ENCODE assay signal across 9 cellular contexts in genomic region chr4:158811704-158812103, GRCh38. TPM values are rescaled to one million over a fixed set of nuclear protein-coding genes. Genes with fewer than 3 reads are reported as not detected.
A peak's percentile ranks its signal among the peaks of the same experiment; 100 is the strongest.
DNase-seq lines count a peak whose midpoint lies in the region; ATAC-seq and TF ChIP-seq lines count a peak whose summit lies in the region.
"Had no signal": no experiment of that assay in that cellular context is flagged by ENCODE, and none has a peak within 500 bp of the region (broad histone marks: within the 10 kb centered on the region; RNA-seq: fewer than 3 reads in every experiment).

No MANE protein-coding gene starts in this region.

- H3K36me3 ChIP-seq in SJSA1 (no peaks in the 10 kb centered on the region), cardiac muscle cell (no peaks in the 10 kb centered on the region)

- no peaks in the 10 kb centered on the region for H3K9me3 Mint-ChIP-seq in activated naive CD4-positive, alpha-beta T cell treated with anti-CD3 and anti-CD28 coated beads, Interleukin-2, amount 10 ng/mL, durations not matched to agents 7 days and 5 days
- H3K9me3 Mint-ChIP-seq in stimulated activated naive B cell treated with anti-CD40 and anti-IgM and Interleukin-4, amounts not matched to agents 10 μg/mL and 1 μg/mL and 100 μg/mL, for 72 hours: peaks cover 2 to 4% of the 10 kb centered on the region in 2 donors
- no peaks in the 10 kb centered on the region for H3K9me3 Mint-ChIP-seq in WTC11
- H3K9me3 Mint-ChIP-seq: neural crest cell had no signal

- POLR2A ChIA-PET in WTC11 (lab: Charles Lee): no interaction called here

- no peak overlapping the region for H3K4me3 Mint-ChIP-seq in activated naive CD4-positive, alpha-beta T cell treated with anti-CD3 and anti-CD28 coated beads, Interleukin-2, amount 10 ng/mL, durations not matched to agents 7 days and 5 days
- H3K4me3 Mint-ChIP-seq in stimulated activated naive B cell treated with anti-CD40 and anti-IgM and Interleukin-4, amounts not matched to agents 10 μg/mL and 1 μg/mL and 100 μg/mL, for 72 hours: peak overlapping the region; percentile 43 to 50
- H3K4me3 Mint-ChIP-seq in WTC11: no peak overlapping the region
- H3K4me3 Mint-ChIP-seq: neural crest cell had no signal

- H3K27ac ChIP-seq in SJSA1: peak overlapping the region; percentile 96
- peak overlapping the region; percentile 99 for H3K27ac ChIP-seq in cardiac muscle cell

- DNase-seq in activated naive CD4-positive, alpha-beta T cell treated with anti-CD3 and anti-CD28 coated beads, Interleukin-2, amount 10 ng/mL, durations not matched to agents 7 days and 5 days: no peak
- DNase-seq in activated naive CD4-positive, alpha-beta T cell treated with Interleukin-2 at 50 U/mL for 16 hours: no peak
- DNase-seq in SJSA1 (ENCODE audit: low read depth in 1 of 2, low spot score in 2 of 2): no peak
- no peak for DNase-seq in cardiac muscle cell (ENCODE audit: low read depth in 1 of 2, low spot score in 1 of 2)
- no peak for DNase-seq in stimulated activated naive B cell treated with anti-CD40 and anti-IgM and Interleukin-4, amounts not matched to agents 10 μg/mL and 1 μg/mL and 100 μg/mL, for 72 hours
- no peak for DNase-seq in stimulated activated CD8-positive, alpha-beta memory T cell treated with anti-CD3 and anti-CD28 coated beads, Interleukin-4, amount 100 ng/mL, for 48 hours
- no peak for DNase-seq in activated CD4-positive, CD25-positive, alpha-beta regulatory T cell (lab: John Stamatoyannopoulos, UW)
- DNase-seq in WTC11 (ENCODE audit: low spot score): no peak

- H3K27me3 ChIP-seq in SJSA1 (replicated peaks) (no peaks in the 10 kb centered on the region), cardiac muscle cell (no peaks in the 10 kb centered on the region)

- TF ChIP-seq CTCF in cardiac muscle cell (IDR thresholded peaks at IDR 0.05; ENCODE audit: low read depth, low read length) (no peak), WTC11 (IDR thresholded peaks at IDR 0.05) (no peak)

- no peak for ATAC-seq in stimulated activated naive B cell treated with anti-CD40 and anti-IgM and Interleukin-4, amounts not matched to agents 10 μg/mL and 1 μg/mL and 100 μg/mL, for 72 hours (replicated peaks)
- ATAC-seq in WTC11: no peak

- H3K9me3 ChIP-seq in SJSA1 (replicated peaks) (no peaks in the 10 kb centered on the region), cardiac muscle cell (ENCODE audit: low read depth) (no peaks in the 10 kb centered on the region)

- peaks cover 44% of the 10 kb centered on the region for H3K4me1 Mint-ChIP-seq in activated naive CD4-positive, alpha-beta T cell treated with anti-CD3 and anti-CD28 coated beads, Interleukin-2, amount 10 ng/mL, durations not matched to agents 7 days and 5 days
- H3K4me1 Mint-ChIP-seq in stimulated activated naive B cell treated with anti-CD40 and anti-IgM and Interleukin-4, amounts not matched to agents 10 μg/mL and 1 μg/mL and 100 μg/mL, for 72 hours: peaks cover 32 to 57% of the 10 kb centered on the region in 2 donors
- H3K4me1 Mint-ChIP-seq in WTC11: peaks cover 19% of the 10 kb centered on the region

- CTCF ChIA-PET in activated naive CD4-positive, alpha-beta T cell treated with anti-CD3 and anti-CD28 coated beads, Interleukin-2, amount 10 ng/mL, durations not matched to agents 7 days and 5 days (lab: Charles Lee): interaction anchor here (0.6 to 1.6 kb wide), 2 partner anchors 14 to 50 kb away, joined by 3 to 4 read pairs; no protein-coding TSS in a partner anchor
- CTCF ChIA-PET in WTC11 (lab: Charles Lee): interaction anchor here (0.6 kb wide), 1 partner anchor 586 kb away, joined by 4 read pairs; no protein-coding TSS in a partner anchor

- peaks cover 5% of the 10 kb centered on the region for H3K36me3 Mint-ChIP-seq in activated naive CD4-positive, alpha-beta T cell treated with anti-CD3 and anti-CD28 coated beads, Interleukin-2, amount 10 ng/mL, durations not matched to agents 7 days and 5 days
- H3K36me3 Mint-ChIP-seq in stimulated activated naive B cell treated with anti-CD40 and anti-IgM and Interleukin-4, amounts not matched to agents 10 μg/mL and 1 μg/mL and 100 μg/mL, for 72 hours: peaks cover 0 to 8% of the 10 kb centered on the region in 2 donors
- no peaks in the 10 kb centered on the region for H3K36me3 Mint-ChIP-seq in WTC11

- no peak overlapping the region for H3K4me3 ChIP-seq in SJSA1
- no peak overlapping the region for H3K4me3 ChIP-seq in cardiac muscle cell

- H3K27ac Mint-ChIP-seq in activated naive CD4-positive, alpha-beta T cell treated with anti-CD3 and anti-CD28 coated beads, Interleukin-2, amount 10 ng/mL, durations not matched to agents 7 days and 5 days: peak overlapping the region; percentile 2
- H3K27ac Mint-ChIP-seq in stimulated activated naive B cell treated with anti-CD40 and anti-IgM and Interleukin-4, amounts not matched to agents 10 μg/mL and 1 μg/mL and 100 μg/mL, for 72 hours: peak overlapping the region; percentile 53
- H3K27ac Mint-ChIP-seq in WTC11: no peak overlapping the region

- peaks cover 46% of the 10 kb centered on the region for H3K4me1 ChIP-seq in SJSA1 (replicated peaks)
- H3K4me1 ChIP-seq in cardiac muscle cell (ENCODE audit: low read depth): peaks cover 65% of the 10 kb centered on the region

- no peaks in the 10 kb centered on the region for H3K27me3 Mint-ChIP-seq in activated naive CD4-positive, alpha-beta T cell treated with anti-CD3 and anti-CD28 coated beads, Interleukin-2, amount 10 ng/mL, durations not matched to agents 7 days and 5 days
- H3K27me3 Mint-ChIP-seq in stimulated activated naive B cell treated with anti-CD40 and anti-IgM and Interleukin-4, amounts not matched to agents 10 μg/mL and 1 μg/mL and 100 μg/mL, for 72 hours: peaks cover 52 to 60% of the 10 kb centered on the region in 2 donors
- H3K27me3 Mint-ChIP-seq in WTC11 (ENCODE audit: low read depth): no peaks in the 10 kb centered on the region

TF ChIP-seq in WTC11, 78 proteins besides CTCF, POLR2A, EP300 and RAD21:
- no peak for TF ChIP-seq HMGA2 (CRISPR knock-in tag; IDR thresholded peaks at IDR 0.05)
- TF ChIP-seq JAZF1 (CRISPR knock-in tag; IDR thresholded peaks at IDR 0.05): no peak
- TF ChIP-seq GABPB1 (CRISPR knock-in tag; IDR thresholded peaks at IDR 0.05): no peak
- TF ChIP-seq NR1H2 (CRISPR knock-in tag; IDR thresholded peaks at IDR 0.05): no peak
- TF ChIP-seq NFYB (CRISPR knock-in tag; conservative IDR thresholded peaks at IDR 0.05; ENCODE audit: low read depth): no peak
- no peak for TF ChIP-seq HMGXB4 (CRISPR knock-in tag; IDR thresholded peaks at IDR 0.05)
- TF ChIP-seq NFE2L1 (CRISPR knock-in tag; IDR thresholded peaks at IDR 0.05): no peak
- TF ChIP-seq FOXP4 (CRISPR knock-in tag; IDR thresholded peaks at IDR 0.05): no peak
- TF ChIP-seq NR2C2 (CRISPR knock-in tag; IDR thresholded peaks at IDR 0.05): no peak
- no peak for TF ChIP-seq TEAD4 (CRISPR knock-in tag; IDR thresholded peaks at IDR 0.05)
- no peak for TF ChIP-seq FOXK1 (CRISPR knock-in tag; IDR thresholded peaks at IDR 0.05)
- no peak for TF ChIP-seq ZBTB21 (CRISPR knock-in tag; IDR thresholded peaks at IDR 0.05; ENCODE audit: borderline replicate concordance)
- TF ChIP-seq RELA (CRISPR knock-in tag; IDR thresholded peaks at IDR 0.05; ENCODE audit: borderline replicate concordance): no peak
- TF ChIP-seq MXD4 (CRISPR knock-in tag; IDR thresholded peaks at IDR 0.05; ENCODE audit: borderline replicate concordance): no peak
- TF ChIP-seq TP53 (CRISPR knock-in tag; IDR thresholded peaks at IDR 0.05): no peak
- no peak for TF ChIP-seq TCF7 (CRISPR knock-in tag; IDR thresholded peaks at IDR 0.05; ENCODE audit: low read depth)

RNA-seq across cellular contexts. Expression of gene FNIP2, which starts 42.9 kb away (rescaled TPM):
- 14.6 and 29.6 TPM in 2 replicates for total RNA-seq in SJSA1 (2014; rRNA removed; shearing (Covaris generic))
- total RNA-seq in cardiac muscle cell (45.1 and 74.4 TPM in 2 replicates), WTC11 (2021) (8.2 to 10.2 TPM (median 8.6 TPM) in 3 replicates)
- 29.9 and 60.1 TPM in 2 replicates for polyA plus RNA-seq in cardiac muscle cell

Comparison
In these comparisons a context has a peak if more than half of its experiments do, and no peak if none do; other contexts are left out.
1. H3K4me3 Mint-ChIP-seq: peak in stimulated activated naive B cell treated with anti-CD40 and anti-IgM and Interleukin-4, amounts not matched to agents 10 μg/mL and 1 μg/mL and 100 μg/mL, for 72 hours (2 of 2); none in activated naive CD4-positive, alpha-beta T cell treated with anti-CD3 and anti-CD28 coated beads, Interleukin-2, amount 10 ng/mL, durations not matched to agents 7 days and 5 days (single experiment) and WTC11 (single experiment).